ENCODE assay signal across 19 cellular contexts in genomic region chr2:170690671-170691070, GRCh38. TPM values are rescaled to one million over a fixed set of nuclear protein-coding genes. Genes with fewer than 3 reads are reported as not detected.
DNase-seq lines count a peak whose midpoint lies in the region; ATAC-seq and TF ChIP-seq lines count a peak whose summit lies in the region.
"Had no signal": no experiment of that assay in that cellular context is flagged by ENCODE, and none has a peak within 500 bp of the region (broad histone marks: within the 10 kb centered on the region; RNA-seq: fewer than 3 reads in every experiment).

No MANE protein-coding gene starts in this region.

- no peaks in the 10 kb centered on the region for H3F3A ChIP-seq in MM.1S (ENCODE audit: insufficient read depth, low read length)

- no peak overlapping the region for H3K9ac ChIP-seq in MM.1S (ENCODE audit: low read length)

- H3K4me1 ChIP-seq in MM.1S (ENCODE audit: low read length), result no peaks in the 10 kb centered on the region
- H3K4me1 ChIP-seq: BE2C had no signal

- ATAC-seq in stimulated activated effector memory CD8-positive, alpha-beta T cell treated with anti-CD3 and anti-CD28 coated beads, Interleukin-12 subunit alpha, Interleukin-12 subunit beta, amount 100 ng/mL, for 72 hours, result no peak
- no peak for ATAC-seq in GM21515 (IDR thresholded peaks at IDR 0.05; ENCODE audit: unreplicated experiment)
- ATAC-seq: GM12878 had no signal

- no peak overlapping the region for H2AFZ ChIP-seq in MM.1S (ENCODE audit: low read length)

- no peak overlapping the region for H3K27ac Mint-ChIP-seq in stimulated activated effector memory CD8-positive, alpha-beta T cell treated with anti-CD3 and anti-CD28 coated beads, Interleukin-12 subunit alpha, Interleukin-12 subunit beta, amount 100 ng/mL, for 72 hours
- H3K27ac Mint-ChIP-seq: CD4-positive, CD25-positive, alpha-beta regulatory T cell; CD8-positive, alpha-beta memory T cell had no signal

- no peaks in the 10 kb centered on the region for H3K36me3 ChIP-seq in MM.1S (replicated peaks; ENCODE audit: insufficient read depth, low read length)
- H3K36me3 ChIP-seq: BE2C had no signal

- H3K27ac ChIP-seq in MM.1S (ENCODE audit: low read length), result no peak overlapping the region

- H3K36me3 Mint-ChIP-seq in stimulated activated effector memory CD8-positive, alpha-beta T cell treated with anti-CD3 and anti-CD28 coated beads, Interleukin-12 subunit alpha, Interleukin-12 subunit beta, amount 100 ng/mL, for 72 hours, result no peaks in the 10 kb centered on the region
- H3K36me3 Mint-ChIP-seq: CD4-positive, CD25-positive, alpha-beta regulatory T cell; CD8-positive, alpha-beta memory T cell had no signal

- no peaks in the 10 kb centered on the region for H3K27me3 ChIP-seq in MM.1S (replicated peaks; ENCODE audit: insufficient read depth, low read length)
- H3K27me3 ChIP-seq: BE2C had no signal

- H3K4me1 Mint-ChIP-seq in stimulated activated effector memory CD8-positive, alpha-beta T cell treated with anti-CD3 and anti-CD28 coated beads, Interleukin-12 subunit alpha, Interleukin-12 subunit beta, amount 100 ng/mL, for 72 hours, result no peaks in the 10 kb centered on the region
- H3K4me1 Mint-ChIP-seq: CD4-positive, CD25-positive, alpha-beta regulatory T cell; CD8-positive, alpha-beta memory T cell had no signal

- H3K9me3 Mint-ChIP-seq in stimulated activated effector memory CD8-positive, alpha-beta T cell treated with anti-CD3 and anti-CD28 coated beads, Interleukin-12 subunit alpha, Interleukin-12 subunit beta, amount 100 ng/mL, for 72 hours, result no peaks in the 10 kb centered on the region

- no peaks in the 10 kb centered on the region for H4K20me1 ChIP-seq in MM.1S (ENCODE audit: insufficient read depth, low read length)

- no peaks in the 10 kb centered on the region for H3K9me3 ChIP-seq in MM.1S (replicated peaks; ENCODE audit: insufficient read depth, low read length)
- H3K9me3 ChIP-seq: BE2C had no signal

- no peak overlapping the region for H3K4me3 ChIP-seq in MM.1S (ENCODE audit: low read length)
- H3K4me3 ChIP-seq: GM12878, K562 had no signal

- no peak for TF ChIP-seq CTCF in MM.1S (IDR thresholded peaks at IDR 0.05; ENCODE audit: low read length)

- H3K9me2 ChIP-seq in MM.1S (replicated peaks; ENCODE audit: insufficient read depth, low read length), result no peaks in the 10 kb centered on the region

- no peaks in the 10 kb centered on the region for H3K79me2 ChIP-seq in MM.1S (ENCODE audit: low read length)

- DNase-seq in NCI-H524 (lab: John Stamatoyannopoulos, UW), result peak; percentile 57 to 83
- DNase-seq in SW480 (ENCODE audit: low spot score), result peak; percentile 68
- peak; percentile 63 for DNase-seq in myocyte (ENCODE audit: low read depth)
- DNase-seq in stimulated activated effector memory CD8-positive, alpha-beta T cell treated with anti-CD3 and anti-CD28 coated beads, Interleukin-12 subunit alpha, Interleukin-12 subunit beta, amount 100 ng/mL, for 72 hours (ENCODE audit: low spot score in 2 of 2), result no peak
- DNase-seq in MM.1S, result no peak
- DNase-seq: ACHN; BE2C; C1 segment of cervical spinal cord; CD4-positive, CD25-positive, alpha-beta regulatory T cell; CD8-positive, alpha-beta memory T cell; COR-L47; DMS153; DMS79; HCEC 1CT; IMR-90 had no signal

- no peak overlapping the region for H3K4me3 Mint-ChIP-seq in stimulated activated effector memory CD8-positive, alpha-beta T cell treated with anti-CD3 and anti-CD28 coated beads, Interleukin-12 subunit alpha, Interleukin-12 subunit beta, amount 100 ng/mL, for 72 hours
- H3K4me3 Mint-ChIP-seq: CD4-positive, CD25-positive, alpha-beta regulatory T cell had no signal

- H3K4me2 ChIP-seq in MM.1S (ENCODE audit: low read depth, low read length), result no peak overlapping the region

RNA-seq across cellular contexts. Expression of gene SP5, which starts 24.5 kb away (rescaled TPM):
- total RNA-seq in myocyte, result not detected in 2 replicates
- not detected for polyA plus RNA-seq in myocyte (2012)
- total RNA-seq: CD4-positive, CD25-positive, alpha-beta regulatory T cell; CD8-positive, alpha-beta memory T cell; GM12878; H4; IMR-90 had no signal
- polyA plus RNA-seq: CD4-positive, CD25-positive, alpha-beta regulatory T cell; CD8-positive, alpha-beta memory T cell; GM12878; IMR-90 had no signal

Comparison
In these comparisons a context has a peak if more than half of its experiments do, and no peak if none do; other contexts are left out.
1. DNase-seq: peak in NCI-H524 (2 of 2), SW480 (single experiment) and myocyte (single experiment); none in stimulated activated effector memory CD8-positive, alpha-beta T cell treated with anti-CD3 and anti-CD28 coated beads, Interleukin-12 subunit alpha, Interleukin-12 subunit beta, amount 100 ng/mL, for 72 hours (0 of 2) and MM.1S (single experiment).